In the genomic region with DNA sequence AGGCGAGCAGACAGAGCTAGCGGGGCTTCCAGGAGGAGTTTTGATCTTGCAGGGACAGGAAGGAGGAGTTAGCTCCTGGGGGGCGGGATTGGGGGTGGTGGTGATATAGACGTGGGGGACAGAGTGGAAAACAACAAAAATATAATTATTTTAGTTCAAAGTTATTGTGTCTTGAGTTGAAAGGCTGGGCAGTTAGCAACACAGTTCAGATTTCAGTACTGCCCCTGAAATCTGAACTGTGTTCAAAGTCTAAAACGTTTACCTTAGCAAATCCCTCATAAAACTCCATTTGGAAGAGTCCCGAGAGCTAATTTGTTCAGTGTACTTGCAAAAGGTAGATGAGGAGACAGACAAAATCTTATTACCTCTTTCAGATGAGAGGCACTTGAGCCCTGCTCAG, we compare ENCODE assay signal across 8 cellular contexts. TPM values are rescaled to one million over a fixed set of nuclear protein-coding genes. Genes with fewer than 3 reads are reported as not detected.
DNase-seq lines count a peak whose midpoint lies in the region; ATAC-seq and TF ChIP-seq lines count a peak whose summit lies in the region.
"Not testable (repeated sequence)": the region's sequence is repeated elsewhere in the genome, so short reads cannot be mapped to it uniquely, and the experiment has no call there.

No MANE protein-coding gene starts in this region.

- H3K9me3 ChIP-seq in CD4-positive, CD25-positive, alpha-beta regulatory T cell (ENCODE audit: control insufficient read depth in 2 of 2, low read length in 2 of 2); HUES64 (ENCODE audit: insufficient read depth, low read depth, low read length); PC-3 (ENCODE audit: low read length); hepatocyte (ENCODE audit: low read depth); neural cell (ENCODE audit: low read length): not testable (repeated sequence)

- H2AFZ ChIP-seq in PC-3 (ENCODE audit: low read length); hepatocyte; neural cell (ENCODE audit: low read depth, low read length): not testable (repeated sequence)

- DNase-seq in CD4-positive, CD25-positive, alpha-beta regulatory T cell; PC-3; activated CD8-positive, alpha-beta T cell treated with anti-CD3 and anti-CD28 coated beads for 36 hours; central memory CD8-positive, alpha-beta T cell (ENCODE audit: low spot score in 2 of 2); hepatocyte (ENCODE audit: low spot score); stimulated activated naive CD8-positive, alpha-beta T cell treated with anti-CD3 and anti-CD28 coated beads, Interleukin-15, amount 100 ng/mL, for 72 hours: not testable (repeated sequence)

- WGBS in HUES64 = no CpG with 5 or more reads among the region's 6 CpGs
- WGBS in hepatocyte (ENCODE audit: low lambda C conversion rate, missing lambda C conversion rate) = 14% methylated on average over 5 of the region's 6 CpGs

- not testable (repeated sequence) for H3K9me2 ChIP-seq in PC-3 (replicated peaks; ENCODE audit: low read length); hepatocyte (replicated peaks; ENCODE audit: insufficient read depth); neural cell (ENCODE audit: insufficient read depth, low read length)

- not testable (repeated sequence) for H3K9ac ChIP-seq in HUES64 (ENCODE audit: low read depth, low read length); PC-3 (ENCODE audit: low read length); neural cell (ENCODE audit: low read length)

- not testable (repeated sequence) for H3K27me3 ChIP-seq in CD4-positive, CD25-positive, alpha-beta regulatory T cell (ENCODE audit: control insufficient read depth, insufficient read depth, low read length); PC-3 (ENCODE audit: low read length); hepatocyte; neural cell (ENCODE audit: insufficient read depth, low read depth, low read length)
- H3K27me3 ChIP-seq in HUES64 (ENCODE audit: insufficient read depth, low read length) = peaks cover 11% of the 10 kb centered on the region

- H3K27ac Mint-ChIP-seq in CD4-positive, CD25-positive, alpha-beta regulatory T cell = peak overlapping the region in 1 of 3 donors; percentile 62
- H3K27ac Mint-ChIP-seq in activated CD8-positive, alpha-beta T cell treated with anti-CD3 and anti-CD28 coated beads for 36 hours; central memory CD8-positive, alpha-beta T cell (ENCODE audit: low read depth); stimulated activated naive CD8-positive, alpha-beta T cell treated with anti-CD3 and anti-CD28 coated beads, Interleukin-15, amount 100 ng/mL, for 72 hours: not testable (repeated sequence)

- not testable (repeated sequence) for H3F3A ChIP-seq in PC-3 (ENCODE audit: low read length, unreplicated experiment); neural cell (ENCODE audit: insufficient read depth, low read length, poor library complexity, severe bottlenecking)

- TF ChIP-seq CTCF in PC-3 (conservative IDR thresholded peaks at IDR 0.05; ENCODE audit: low read depth, low read length); activated CD8-positive, alpha-beta T cell treated with anti-CD3 and anti-CD28 coated beads for 36 hours (IDR thresholded peaks at IDR 0.05); hepatocyte (IDR thresholded peaks at IDR 0.05; ENCODE audit: poor library complexity); neural cell (IDR thresholded peaks at IDR 0.05; ENCODE audit: poor library complexity, severe bottlenecking): not testable (repeated sequence)

- not testable (repeated sequence) for H3K4me3 ChIP-seq in CD4-positive, CD25-positive, alpha-beta regulatory T cell (ENCODE audit: low read depth, low read length)
- peak overlapping the region; percentile 76 for H3K4me3 ChIP-seq in HUES64 (ENCODE audit: low read length)
- H3K4me3 ChIP-seq in PC-3 (ENCODE audit: low read length) = peak overlapping the region; percentile 73; the same call in 1 of the 2 replicates
- peak overlapping the region; percentile 23 for H3K4me3 ChIP-seq in hepatocyte
- H3K4me3 ChIP-seq in neural cell (ENCODE audit: low read length) = peak overlapping the region; percentile 70

- peak overlapping the region; percentile 81; the same call in 1 of the 2 replicates for H3K4me2 ChIP-seq in PC-3 (ENCODE audit: low read length)
- H3K4me2 ChIP-seq in hepatocyte = peak overlapping the region; percentile 78
- not testable (repeated sequence) for H3K4me2 ChIP-seq in neural cell (ENCODE audit: low read length)

- not testable (repeated sequence) for H3K4me1 ChIP-seq in CD4-positive, CD25-positive, alpha-beta regulatory T cell (ENCODE audit: control insufficient read depth, insufficient read depth, low read length, poor library complexity, severe bottlenecking); HUES64 (ENCODE audit: insufficient read depth, low read length); PC-3 (ENCODE audit: insufficient read depth, low read length); hepatocyte (ENCODE audit: insufficient read depth)

- not testable (repeated sequence) for ATAC-seq in CD4-positive, CD25-positive, alpha-beta regulatory T cell (ENCODE audit: low read depth in 2 of 2); PC-3; activated CD8-positive, alpha-beta T cell treated with anti-CD3 and anti-CD28 coated beads for 36 hours; central memory CD8-positive, alpha-beta T cell (replicated peaks; ENCODE audit: extremely low read depth, poor library complexity, severe bottlenecking); stimulated activated naive CD8-positive, alpha-beta T cell treated with anti-CD3 and anti-CD28 coated beads, Interleukin-15, amount 100 ng/mL, for 72 hours

- H3K36me3 Mint-ChIP-seq in CD4-positive, CD25-positive, alpha-beta regulatory T cell; activated CD8-positive, alpha-beta T cell treated with anti-CD3 and anti-CD28 coated beads for 36 hours (ENCODE audit: low read depth); central memory CD8-positive, alpha-beta T cell (ENCODE audit: insufficient read depth): not testable (repeated sequence)

- peaks cover 16% of the 10 kb centered on the region for H3K27me3 Mint-ChIP-seq in CD4-positive, CD25-positive, alpha-beta regulatory T cell
- peaks cover 10% of the 10 kb centered on the region for H3K27me3 Mint-ChIP-seq in activated CD8-positive, alpha-beta T cell treated with anti-CD3 and anti-CD28 coated beads for 36 hours
- H3K27me3 Mint-ChIP-seq in central memory CD8-positive, alpha-beta T cell = not testable (repeated sequence)
- peaks cover 15% of the 10 kb centered on the region for H3K27me3 Mint-ChIP-seq in stimulated activated naive CD8-positive, alpha-beta T cell treated with anti-CD3 and anti-CD28 coated beads, Interleukin-15, amount 100 ng/mL, for 72 hours

- intact Hi-C loops in PC-3 (cut with micrococcal nuclease); activated CD8-positive, alpha-beta T cell treated with anti-CD3 and anti-CD28 coated beads for 36 hours (cut with micrococcal nuclease): not testable (repeated sequence)

- H3K4me3 Mint-ChIP-seq in CD4-positive, CD25-positive, alpha-beta regulatory T cell = peak overlapping the region; percentile 84 to 95 (median 94)
- H3K4me3 Mint-ChIP-seq in activated CD8-positive, alpha-beta T cell treated with anti-CD3 and anti-CD28 coated beads for 36 hours = peak overlapping the region; percentile 90
- peak overlapping the region; percentile 92 for H3K4me3 Mint-ChIP-seq in central memory CD8-positive, alpha-beta T cell
- H3K4me3 Mint-ChIP-seq in stimulated activated naive CD8-positive, alpha-beta T cell treated with anti-CD3 and anti-CD28 coated beads, Interleukin-15, amount 100 ng/mL, for 72 hours = peak overlapping the region; percentile 90 to 98

- CTCF ChIA-PET in PC-3 (lab: Charles Lee) = not testable (repeated sequence)
- CTCF ChIA-PET in activated CD8-positive, alpha-beta T cell treated with anti-CD3 and anti-CD28 coated beads for 36 hours (lab: Charles Lee) = interaction anchor here (0.7 kb wide), 1 partner anchor 15 kb away, joined by 3 read pairs; no protein-coding TSS in a partner anchor

- not testable (repeated sequence) for H3K36me3 ChIP-seq in CD4-positive, CD25-positive, alpha-beta regulatory T cell (ENCODE audit: control insufficient read depth, insufficient read depth, low read length); HUES64 (ENCODE audit: insufficient read depth, low read length); PC-3 (ENCODE audit: low read depth, low read length); hepatocyte (replicated peaks; ENCODE audit: insufficient read depth, low read depth); neural cell (ENCODE audit: insufficient read depth, low read length)

- not testable (repeated sequence) for H4K20me1 ChIP-seq in PC-3 (ENCODE audit: low read length); hepatocyte (ENCODE audit: insufficient read depth, poor library complexity, severe bottlenecking); neural cell (ENCODE audit: insufficient read depth)

- not testable (repeated sequence) for BruUV-seq in PC-3 (replicated peaks; lab: Mats Ljungman, UMichigan)

- POLR2A ChIA-PET in PC-3 (lab: Charles Lee; ENCODE audit: unreplicated experiment); activated CD8-positive, alpha-beta T cell treated with anti-CD3 and anti-CD28 coated beads for 36 hours (lab: Charles Lee): not testable (repeated sequence)

- H3K9me3 Mint-ChIP-seq in CD4-positive, CD25-positive, alpha-beta regulatory T cell; activated CD8-positive, alpha-beta T cell treated with anti-CD3 and anti-CD28 coated beads for 36 hours; central memory CD8-positive, alpha-beta T cell; stimulated activated naive CD8-positive, alpha-beta T cell treated with anti-CD3 and anti-CD28 coated beads, Interleukin-15, amount 100 ng/mL, for 72 hours: not testable (repeated sequence)

- not testable (repeated sequence) for H3K79me2 ChIP-seq in PC-3 (ENCODE audit: low read length); hepatocyte; neural cell (replicated peaks; ENCODE audit: insufficient read depth, low read length)

- TF ChIP-seq EP300 in neural cell (conservative IDR thresholded peaks at IDR 0.05; ENCODE audit: poor library complexity, severe bottlenecking) = not testable (repeated sequence)

- H3K4me1 Mint-ChIP-seq in CD4-positive, CD25-positive, alpha-beta regulatory T cell = peaks cover 0 to 20% (median 6%) of the 10 kb centered on the region in 4 donors
- peaks cover 16% of the 10 kb centered on the region for H3K4me1 Mint-ChIP-seq in activated CD8-positive, alpha-beta T cell treated with anti-CD3 and anti-CD28 coated beads for 36 hours (ENCODE audit: low read depth)
- peaks cover 10% of the 10 kb centered on the region for H3K4me1 Mint-ChIP-seq in central memory CD8-positive, alpha-beta T cell
- H3K4me1 Mint-ChIP-seq in stimulated activated naive CD8-positive, alpha-beta T cell treated with anti-CD3 and anti-CD28 coated beads, Interleukin-15, amount 100 ng/mL, for 72 hours = peaks cover 30% of the 10 kb centered on the region

- TF ChIP-seq RAD21 in neural cell (conservative IDR thresholded peaks at IDR 0.05) = not testable (repeated sequence)

- not testable (repeated sequence) for H3K27ac ChIP-seq in CD4-positive, CD25-positive, alpha-beta regulatory T cell (ENCODE audit: insufficient read depth, low read length, poor library complexity, severe bottlenecking); HUES64 (ENCODE audit: low read depth, low read length); PC-3 (ENCODE audit: low read length); neural cell (ENCODE audit: low read length)
- H3K27ac ChIP-seq in hepatocyte = peak overlapping the region; percentile 78

RNA-seq across cellular contexts. Expression of a gene that starts 45.0 kb away (rescaled TPM):
- total RNA-seq in CD4-positive, CD25-positive, alpha-beta regulatory T cell = 25.5 TPM
- polyA plus RNA-seq in CD4-positive, CD25-positive, alpha-beta regulatory T cell = 10 to 100 TPM; 23.1 to 31.3 (median 27.1) TPM
- polyA plus RNA-seq in HUES64 (2013, experiment 1 of 2) = 50.5 TPM
- polyA plus RNA-seq in HUES64 (2013, experiment 2 of 2) = 48.2 TPM
- total RNA-seq in PC-3 (2014; rRNA removed) (45.8 and 47.9 TPM in 2 replicates), hepatocyte (33.2 and 44.1 TPM in 2 replicates)
- total RNA-seq in activated CD8-positive, alpha-beta T cell treated with anti-CD3 and anti-CD28 coated beads for 36 hours = 10 to 100 TPM; 34.3 to 37.6 TPM
- polyA plus RNA-seq in hepatocyte (27.5 and 28.2 TPM in 2 replicates), neural cell (89.0 and 101 TPM in 2 replicates)
- 129 and 143 TPM in 2 replicates for polyA minus RNA-seq in neural cell
